ENCODE assay signal across 14 cellular contexts in the genomic region with DNA sequence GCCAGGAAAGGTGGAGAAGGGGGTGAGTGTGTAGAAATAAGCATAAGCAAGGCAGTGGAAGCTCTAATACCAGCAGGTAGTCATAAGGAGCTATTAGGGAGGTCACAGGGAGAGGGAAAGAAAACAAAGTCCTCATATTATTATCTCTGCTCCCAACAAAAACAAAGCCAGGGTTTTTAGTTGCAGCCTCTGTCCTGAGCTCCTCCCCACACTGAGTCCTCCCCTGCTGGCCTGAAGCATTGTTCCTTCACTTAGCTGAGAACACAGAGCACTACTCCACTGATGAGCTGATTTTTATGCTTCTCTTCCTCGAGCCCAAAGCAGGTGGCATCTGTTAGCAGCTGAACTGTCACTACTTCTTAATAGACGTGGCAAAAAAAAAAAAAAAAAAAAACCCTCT. TPM values are rescaled to one million over a fixed set of nuclear protein-coding genes. Genes with fewer than 3 reads are reported as not detected.
DNase-seq lines count a peak whose midpoint lies in the region; ATAC-seq, FAIRE-seq and TF ChIP-seq lines count a peak whose summit lies in the region.
"Had no signal": no experiment of that assay in that cellular context is flagged by ENCODE, and none has a peak within 500 bp of the region (broad histone marks: within the 10 kb centered on the region; RNA-seq: fewer than 3 reads in every experiment).

No MANE protein-coding gene starts in this region.

- H3K27ac ChIP-seq in GM23338 (ENCODE audit: low read depth), result peak overlapping the region; percentile 37; the same call in 1 of the 2 replicates
- peak overlapping the region; percentile 52 for H3K27ac ChIP-seq in WERI-Rb-1
- H3K27ac ChIP-seq in small intestine (ENCODE audit: low read depth in 1 of 2, low read length in 1 of 2), result no peak overlapping the region
- H3K27ac ChIP-seq: BLaER1, KMS-11, thyroid gland had no signal

- no peak overlapping the region for H3K4me3 ChIP-seq in GM23338
- H3K4me3 ChIP-seq in WERI-Rb-1 (ENCODE audit: low read depth, low read length), result no peak overlapping the region
- no peak overlapping the region for H3K4me3 ChIP-seq in small intestine (ENCODE audit: low read depth in 1 of 2, low read length in 2 of 2)
- H3K4me3 ChIP-seq: BLaER1, thyroid gland had no signal

- FAIRE-seq in GM19239 (lab: Jason Lieb, UNC), result no peak
- FAIRE-seq in small intestine (lab: Jason Lieb, UNC), result no peak

- CTCF ChIA-PET in GM10248 (lab: Yijun Ruan, JAX), result interaction anchor here (1.0 to 11.2 kb wide), 10 partner anchors 9 to 202 kb away, joined by 3 to 200 read pairs (median 6); partner anchors contain the start of genes GLI1, INHBE and STAC3

- H3K4me2 ChIP-seq in GM23338, result no peak overlapping the region
- H3K4me2 ChIP-seq: BLaER1, KMS-11 had no signal

- no peak overlapping the region for H2AFZ ChIP-seq in GM23338

- H3K4me1 Mint-ChIP-seq in GM23338, result peaks cover 18% of the 10 kb centered on the region
- H3K4me1 Mint-ChIP-seq: T-cell had no signal

- peaks cover 5% of the 10 kb centered on the region; the same call in 1 of the 2 replicates for H3F3A ChIP-seq in GM23338 (replicated peaks; ENCODE audit: low read depth)

- H3K9me2 ChIP-seq in GM23338 (ENCODE audit: insufficient read depth), result no peaks in the 10 kb centered on the region

- H3K27ac Mint-ChIP-seq in GM23338, result no peak overlapping the region
- H3K27ac Mint-ChIP-seq: activated B cell treated with CpG ODN at 0.5 μM for 24 hours, T-cell had no signal

- WGBS in small intestine, 3 donors, result 60 to 69% (median 62%) methylated on average over 2 of the region's 2 CpGs

- POLR2A ChIA-PET in GM10248 (lab: Yijun Ruan, JAX), result no interaction called here

- H3K4me3 Mint-ChIP-seq in GM23338, result no peak overlapping the region; the same call in 2 of the 3 replicates
- H3K4me3 Mint-ChIP-seq: activated B cell treated with CpG ODN at 0.5 μM for 24 hours, T-cell had no signal

- H4K20me1 ChIP-seq in GM23338 (replicated peaks; ENCODE audit: insufficient read depth), result no peaks in the 10 kb centered on the region
- H4K20me1 ChIP-seq: BLaER1 had no signal

- peaks cover 5% of the 10 kb centered on the region; the same call in 1 of the 3 replicates for H3K36me3 Mint-ChIP-seq in GM23338 (ENCODE audit: low read depth)

- H3K4me1 ChIP-seq in GM23338 (ENCODE audit: insufficient read depth) (peaks cover 16% of the 10 kb centered on the region), small intestine (ENCODE audit: control insufficient read depth in 2 of 2, insufficient read depth in 1 of 2, low read depth in 1 of 2, low read length in 1 of 2) (no peaks in the 10 kb centered on the region)
- H3K4me1 ChIP-seq: thyroid gland had no signal

- H3K9me3 ChIP-seq in WERI-Rb-1 (ENCODE audit: severe bottlenecking) (no peaks in the 10 kb centered on the region), small intestine (ENCODE audit: control insufficient read depth, low read depth) (no peaks in the 10 kb centered on the region)
- H3K9me3 ChIP-seq: BLaER1, thyroid gland had no signal

- H3K27me3 ChIP-seq in GM23338 (ENCODE audit: insufficient read depth) (no peaks in the 10 kb centered on the region), WERI-Rb-1 (ENCODE audit: insufficient read depth, low read depth, severe bottlenecking) (no peaks in the 10 kb centered on the region), small intestine (ENCODE audit: control insufficient read depth in 2 of 2, insufficient read depth in 2 of 2, low read length in 2 of 2) (no peaks in the 10 kb centered on the region)
- H3K27me3 ChIP-seq: BLaER1, thyroid gland had no signal

- H3K27me3 Mint-ChIP-seq in GM23338 (ENCODE audit: insufficient read depth, low read depth, poor library complexity), result peaks cover 9% of the 10 kb centered on the region
- H3K27me3 Mint-ChIP-seq: activated B cell treated with CpG ODN at 0.5 μM for 24 hours, T-cell had no signal

- H3K36me3 ChIP-seq in GM23338 (ENCODE audit: insufficient read depth), result no peaks in the 10 kb centered on the region
- H3K36me3 ChIP-seq in WERI-Rb-1, result peaks cover 30% of the 10 kb centered on the region
- peaks cover 7 to 17% of the 10 kb centered on the region in 2 donors for H3K36me3 ChIP-seq in small intestine (ENCODE audit: control insufficient read depth in 2 of 2, insufficient read depth in 2 of 2, low read length in 2 of 2)

- no peaks in the 10 kb centered on the region for H3K79me2 ChIP-seq in GM23338 (replicated peaks; ENCODE audit: insufficient read depth)

- DNase-seq in GM23338 (ENCODE audit: low spot score), result peak; percentile 35
- DNase-seq in NCI-H1694 treated with DMSO at 0.1 percent for 48 hours (lab: John Stamatoyannopoulos, UW), result peak; percentile 30
- no peak for DNase-seq in WERI-Rb-1
- DNase-seq in myocyte (ENCODE audit: low read depth), result peak; percentile 80
- DNase-seq in GM19239 (ENCODE audit: insufficient read length, low spot score), result no peak
- DNase-seq in small intestine, result no peak
- no peak for DNase-seq in GM10248 (ENCODE audit: extremely low spot score)
- DNase-seq: activated B cell treated with CpG ODN at 0.5 μM for 24 hours, foreskin fibroblast, T-cell, thyroid gland had no signal

- H3K9me3 Mint-ChIP-seq in GM23338, result no peaks in the 10 kb centered on the region
- H3K9me3 Mint-ChIP-seq: activated B cell treated with CpG ODN at 0.5 μM for 24 hours, T-cell had no signal

- TF ChIP-seq CTCF in GM23338 (conservative IDR thresholded peaks at IDR 0.05; ENCODE audit: low read depth in 2 of 2) (no peak), WERI-Rb-1 (IDR thresholded peaks at IDR 0.05; ENCODE audit: low read depth, low read length) (no peak), GM10248 (IDR thresholded peaks at IDR 0.05; ENCODE audit: control extremely low read depth, extremely low read depth, low read depth, missing control alignments) (no peak)

- peak; percentile 88 for ATAC-seq in GM23338
- ATAC-seq: sciatic nerve, T-cell had no signal

TF ChIP-seq in GM23338, 12 proteins besides CTCF, POLR2A, EP300 and RAD21 (continues in another document):
- TF ChIP-seq ZNF331 (CRISPR knock-in tag; IDR thresholded peaks at IDR 0.05; ENCODE audit: low read depth) (no peak), POLR2AphosphoS5 (IDR thresholded peaks at IDR 0.05; ENCODE audit: low read depth) (no peak)

RNA-seq across cellular contexts. Expression of gene STAC3, which starts 10.4 kb away (rescaled TPM):
- 1.2 and 3.0 TPM in 2 replicates for total RNA-seq in GM23338 (2014; rRNA removed; shearing (Covaris generic))
- polyA plus RNA-seq in GM23338 (2016; fragmentation: Nextera tagmentation; extraction: Ambion mirVana), result 0.48 and 0.59 TPM in 2 replicates
- total RNA-seq in myocyte, result 594 and 728 TPM in 2 replicates
- 337 TPM for polyA plus RNA-seq in myocyte (2012)
- 1 to 10 TPM; 1.1 to 3.5 (median 3.2) TPM for polyA plus RNA-seq in small intestine

RNA-seq across cellular contexts. Expression of gene SHMT2, which starts 31.9 kb away (rescaled TPM):
- 363 and 387 TPM in 2 replicates for total RNA-seq in GM23338 (2014; rRNA removed; shearing (Covaris generic))
- polyA plus RNA-seq in GM23338 (2016; fragmentation: Nextera tagmentation; extraction: Ambion mirVana) (125 and 131 TPM in 2 replicates), small intestine (100 to 1,000 TPM in 1 of 3 donors, 10 to 100 TPM in 2; 22.8 to 150 (median 35.1) TPM)
- 147 and 153 TPM in 2 replicates for total RNA-seq in myocyte
- 292 TPM for polyA plus RNA-seq in myocyte (2012)

RNA-seq across cellular contexts. Expression of gene NXPH4, which starts 44.8 kb away (rescaled TPM):
- 1.5 and 4.5 TPM in 2 replicates for total RNA-seq in GM23338 (2014; rRNA removed; shearing (Covaris generic))
- 0.89 and 1.1 TPM in 2 replicates for polyA plus RNA-seq in GM23338 (2016; fragmentation: Nextera tagmentation; extraction: Ambion mirVana)
- total RNA-seq in myocyte, result 2.4 and 4.3 TPM in 2 replicates
- 5.5 TPM for polyA plus RNA-seq in myocyte (2012)
- polyA plus RNA-seq in small intestine, result under 1 TPM in 1 of 3 donors, not detected in 2; 0.10 TPM

Comparison
In these comparisons a context has a peak if more than half of its experiments do, and no peak if none do; other contexts are left out.
1. DNase-seq: peak in GM23338 (single experiment), NCI-H1694 treated with DMSO at 0.1 percent for 48 hours (single experiment) and myocyte (single experiment); none in WERI-Rb-1 (single experiment), GM19239 (single experiment), small intestine (single experiment) and GM10248 (single experiment).
2. H3K27ac ChIP-seq: peak in GM23338 (single experiment) and WERI-Rb-1 (single experiment); none in small intestine (0 of 2).
3. RNA of gene STAC3, which starts 10.4 kb away (total RNA-seq): 594 to 728 TPM in myocyte; 1.2 to 3.0 TPM in GM23338; every median in the first group is over 100 times any median in the second.